22 cellular contexts compared by ENCODE assay signal in the genomic region with DNA sequence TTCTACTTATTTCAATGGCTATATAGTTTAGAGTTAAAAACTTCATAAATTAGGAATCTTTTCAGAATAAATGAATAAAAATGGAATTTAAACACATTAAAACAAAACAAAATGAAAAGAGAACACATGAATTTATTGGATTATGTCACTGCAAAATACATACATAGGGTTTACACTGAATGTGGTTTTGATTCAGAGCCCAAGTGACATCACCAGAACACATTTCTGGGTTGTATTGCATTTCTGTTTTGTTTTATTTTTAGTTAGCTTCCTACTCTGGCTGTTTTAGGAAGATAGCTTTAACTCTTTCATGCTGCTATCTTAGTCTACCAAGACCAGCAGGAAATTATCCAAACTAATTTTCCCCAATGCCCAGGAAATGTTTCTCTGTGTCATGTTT.
"Had no signal": no experiment of that assay in that cellular context is flagged by ENCODE, and none has a peak within 500 bp of the region (broad histone marks: within the 10 kb centered on the region; RNA-seq: fewer than 3 reads in every experiment).

No MANE protein-coding gene starts in this region.

- H3K9me3 ChIP-seq: prostate gland, right lobe of liver had no signal

- H3K79me2 ChIP-seq: parathyroid adenoma had no signal

- H3K27me3 Mint-ChIP-seq: naive thymus-derived CD4-positive, alpha-beta T cell had no signal

- H3K36me3 Mint-ChIP-seq: naive thymus-derived CD4-positive, alpha-beta T cell had no signal

- H3K4me3 ChIP-seq: coronary artery, dorsolateral prefrontal cortex, lung, prostate gland, right lobe of liver, spleen, stomach had no signal

- H2AFZ ChIP-seq: parathyroid adenoma had no signal

- DNase-seq: cerebellar nuclear complex; dorsolateral prefrontal cortex; effector CD8-positive, alpha-beta T cell; foreskin keratinocyte; left colon; left ventricle myocardium superior; mesendoderm; naive thymus-derived CD4-positive, alpha-beta T cell; nephron progenitor cell; retina; right lobe of liver; spleen; stimulated activated CD4-positive, alpha-beta T cell treated with anti-CD3 and anti-CD28 coated beads, Interleukin-15, amount 100 ng/mL, for 24 hours; stimulated activated CD4-positive, alpha-beta T cell treated with anti-CD3 and anti-CD28 coated beads, Interleukin-2, amount 100 ng/mL, for 24 hours; stimulated activated CD4-positive, alpha-beta T cell treated with anti-CD3 and anti-CD28 coated beads, Interleukin-4, amount 100 ng/mL, for 4 hours; stimulated activated naive CD4-positive, alpha-beta T cell; stomach; trophoblast cell had no signal

- H3K27ac ChIP-seq: coronary artery, dorsolateral prefrontal cortex, foreskin keratinocyte, parathyroid adenoma, prostate gland, right lobe of liver, spleen, stomach had no signal

- H3K27me3 ChIP-seq: dorsolateral prefrontal cortex, foreskin keratinocyte, right lobe of liver, spleen, stomach had no signal

- ATAC-seq: foreskin keratinocyte; left colon; left ventricle myocardium superior; naive thymus-derived CD4-positive, alpha-beta T cell; right lobe of liver had no signal

- H3K9ac ChIP-seq: parathyroid adenoma had no signal

- H3K4me3 Mint-ChIP-seq: naive thymus-derived CD4-positive, alpha-beta T cell; nephron progenitor cell had no signal

- H3K4me1 ChIP-seq: foreskin keratinocyte, parathyroid adenoma, prostate gland, right lobe of liver, spleen, stomach had no signal

- H3K27ac Mint-ChIP-seq: naive thymus-derived CD4-positive, alpha-beta T cell; nephron progenitor cell had no signal

- H3K36me3 ChIP-seq: prostate gland, right lobe of liver, spleen, stomach had no signal

- H3K9me3 Mint-ChIP-seq: nephron progenitor cell had no signal

- H3K4me1 Mint-ChIP-seq: naive thymus-derived CD4-positive, alpha-beta T cell; nephron progenitor cell had no signal
